In the genomic region with DNA sequence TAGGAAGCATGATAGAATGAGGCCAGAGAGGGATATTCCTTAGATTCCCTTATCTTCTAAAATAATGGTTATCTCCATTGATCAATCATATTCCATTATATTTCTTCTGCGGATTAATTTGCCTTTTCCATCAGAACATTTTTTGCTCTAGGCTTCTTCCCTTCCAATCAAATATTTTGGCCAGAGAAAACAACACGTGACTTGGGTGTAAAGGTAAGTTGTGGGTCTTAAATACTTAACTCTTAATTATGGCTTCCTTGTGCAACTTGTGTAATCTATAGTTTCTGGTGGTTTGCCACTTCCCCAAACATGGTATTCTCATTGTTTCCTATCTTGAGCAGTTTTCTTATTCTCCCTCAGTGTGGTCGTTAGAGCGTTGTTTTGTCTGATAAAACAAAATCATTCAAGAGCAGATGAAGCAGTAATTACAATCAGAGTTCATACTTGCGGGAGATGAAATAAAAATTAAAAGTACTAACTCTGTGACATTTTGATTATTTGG, we compare ENCODE assay signal across 21 cellular contexts.
"Had no signal": no experiment of that assay in that cellular context is flagged by ENCODE, and none has a peak within 500 bp of the region (broad histone marks: within the 10 kb centered on the region; RNA-seq: fewer than 3 reads in every experiment).

No MANE protein-coding gene starts in this region.

- H3K4me3 ChIP-seq: coronary artery, esophagus muscularis mucosa, gastrocnemius medialis, left lung, right lobe of liver, skin epidermis, transverse colon had no signal

- H3K4me1 ChIP-seq: esophagus muscularis mucosa, gastrocnemius medialis, left lung, right lobe of liver, transverse colon had no signal

- H3K36me3 ChIP-seq: esophagus muscularis mucosa, gastrocnemius medialis, left lung, right lobe of liver, transverse colon had no signal

- H3K9me3 ChIP-seq: esophagus muscularis mucosa, gastrocnemius medialis, left lung, right lobe of liver, transverse colon had no signal

- ATAC-seq: gastrocnemius medialis; left lung; naive thymus-derived CD4-positive, alpha-beta T cell; right lobe of liver; stimulated activated naive B cell treated with anti-CD40 and anti-IgM and Interleukin-4, amounts not matched to agents 10 μg/mL and 1 μg/mL and 100 μg/mL, for 72 hours had no signal

- DNase-seq: activated CD4-positive, alpha-beta memory T cell treated with anti-CD3 and anti-CD28 coated beads for 36 hours; activated CD4-positive, alpha-beta T cell treated with anti-CD3 and anti-CD28 coated beads for 48 hours; activated naive CD4-positive, alpha-beta T cell treated with Interleukin-2 at 50 U/mL for 16 hours; activated naive CD8-positive, alpha-beta T cell treated with anti-CD3 and anti-CD28 coated beads, Interleukin-2, amount 10 ng/mL, durations not matched to agents 7 days and 5 days; activated T-cell treated with anti-CD3 and anti-CD28 coated beads, Interleukin-2, amount 50 U/mL, for 48 hours; cerebellar nuclear complex; gastrocnemius medialis; hippocampal formation; kidney glomerular epithelial cell; left lung; naive thymus-derived CD4-positive, alpha-beta T cell; occipital lobe; posterior cingulate gyrus; right lobe of liver; stimulated activated CD4-positive, alpha-beta T cell treated with anti-CD3 and anti-CD28 coated beads, Interleukin-2, amount 100 ng/mL, for 24 hours; stimulated activated CD8-positive, alpha-beta memory T cell treated with anti-CD3 and anti-CD28 coated beads, Interleukin-4, amount 100 ng/mL, for 48 hours; stimulated activated naive B cell treated with anti-CD40 and anti-IgM and Interleukin-4, amounts not matched to agents 10 μg/mL and 1 μg/mL and 100 μg/mL, for 72 hours; transverse colon had no signal

- H3K27ac ChIP-seq: coronary artery, esophagus muscularis mucosa, gastrocnemius medialis, left lung, right lobe of liver, skin epidermis, transverse colon had no signal

- H3K27me3 ChIP-seq: esophagus muscularis mucosa, gastrocnemius medialis, left lung, right lobe of liver, transverse colon had no signal
